15 cellular contexts compared by ENCODE assay signal in the genomic region with DNA sequence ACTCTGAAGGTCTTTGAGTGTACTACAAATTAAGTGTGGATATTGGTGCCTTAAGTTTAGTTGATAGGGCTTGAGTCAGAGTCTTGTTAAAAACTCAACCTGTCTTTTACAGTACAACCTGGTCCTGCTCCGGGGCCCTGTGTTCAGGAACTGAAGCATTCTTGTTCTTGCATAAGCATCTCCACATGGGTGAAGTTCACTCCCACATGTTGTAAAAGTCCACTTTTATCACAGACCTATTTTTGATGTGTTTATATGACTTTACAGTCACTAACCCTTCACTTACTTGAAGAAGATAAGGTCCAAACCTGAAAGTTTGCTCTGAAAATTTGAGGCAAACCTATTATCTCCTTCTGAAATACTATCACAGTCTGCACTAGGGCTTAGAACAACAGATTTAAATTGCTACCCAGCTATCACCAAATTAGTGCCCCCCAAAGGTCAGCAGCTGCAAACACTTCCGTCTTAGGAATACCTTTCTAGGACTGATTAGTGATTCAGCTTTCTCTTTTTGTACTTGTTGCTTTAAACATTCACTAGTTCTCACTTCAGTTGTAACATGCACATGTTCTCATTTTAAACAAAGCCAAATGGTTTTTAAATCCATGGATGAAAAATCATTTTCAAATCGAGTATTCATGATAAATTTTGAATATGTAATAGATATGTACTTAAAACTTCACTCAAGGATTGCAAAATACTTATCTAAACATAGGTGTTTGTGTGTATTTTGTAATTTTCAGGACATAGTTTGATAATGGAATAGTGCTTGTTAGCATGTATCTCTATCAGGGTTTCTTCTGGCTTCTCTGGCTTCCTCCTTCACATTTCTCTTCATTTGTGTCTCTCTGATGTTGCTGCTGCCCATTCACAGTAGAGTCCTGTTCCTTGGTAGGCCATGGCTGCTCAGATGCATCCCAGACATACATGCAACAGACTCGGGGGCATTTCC.
"Had no signal": no experiment of that assay in that cellular context is flagged by ENCODE, and none has a peak within 500 bp of the region (broad histone marks: within the 10 kb centered on the region; RNA-seq: fewer than 3 reads in every experiment).

No MANE protein-coding gene starts in this region.

- H3K36me3 ChIP-seq: adrenal gland, right atrium auricular region, stomach, vagina had no signal

- ATAC-seq: activated CD4-positive, CD25-positive, alpha-beta regulatory T cell treated with anti-CD3 and anti-CD28 coated beads, Interleukin-2, amount 50 U/mL, for 24 hours; left cardiac atrium had no signal

- H3K27me3 ChIP-seq: adrenal gland, right atrium auricular region, stomach, vagina had no signal

- H3K4me3 Mint-ChIP-seq: memory B cell; T-helper 2 cell treated with Interferon-gamma antibody and Interleukin-4, amounts not matched to agents 5 μg/mL and 100 μg/mL, for 36 hours had no signal

- H3K9me3 Mint-ChIP-seq: activated T-helper 2 cell treated with anti-CD3 and anti-CD28 coated beads, Interferon-gamma antibody, Interleukin-2, Interleukin-4, amounts not matched to agents 10 μg/mL and 5 μg/mL and 100 μg/mL, durations not matched to agents 14 hours and 24 hours and 36 hours; T-helper 2 cell treated with Interferon-gamma antibody and Interleukin-4, amounts not matched to agents 5 μg/mL and 100 μg/mL, for 36 hours had no signal

- H3K4me1 ChIP-seq: adrenal gland, right atrium auricular region, stomach, vagina had no signal

- H3K27ac ChIP-seq: adrenal gland, right atrium auricular region, stomach, vagina had no signal

- H3K27me3 Mint-ChIP-seq: memory B cell had no signal

- DNase-seq: activated naive CD4-positive, alpha-beta T cell treated with anti-CD3 and anti-CD28 coated beads, Interleukin-2, amount 50 U/mL, for 16 hours; adrenal gland; caudate nucleus; cortex of kidney; effector CD8-positive, alpha-beta T cell; hippocampal formation; left cardiac atrium; small intestine; stomach had no signal

- H3K4me3 ChIP-seq: adrenal gland, right atrium auricular region, stomach, vagina had no signal

- H3K9me3 ChIP-seq: adrenal gland, right atrium auricular region, stomach, vagina had no signal

- H3K27ac Mint-ChIP-seq: activated T-helper 2 cell treated with anti-CD3 and anti-CD28 coated beads, Interferon-gamma antibody, Interleukin-2, Interleukin-4, amounts not matched to agents 10 μg/mL and 5 μg/mL and 100 μg/mL, durations not matched to agents 14 hours and 24 hours and 36 hours; memory B cell; T-helper 2 cell treated with Interferon-gamma antibody and Interleukin-4, amounts not matched to agents 5 μg/mL and 100 μg/mL, for 36 hours had no signal
